In genomic region chr21:28884976-28885852, GRCh38 we compare ENCODE assay signal across 8 cellular contexts.
DNase-seq lines count a peak whose midpoint lies in the region; ATAC-seq and TF ChIP-seq lines count a peak whose summit lies in the region.

No MANE protein-coding gene starts in this region.

- peak overlapping the region; percentile 99 for H2AK9ac ChIP-seq in IMR-90 (replicated peaks; ENCODE audit: low read depth, low read length, poor library complexity)

- peak overlapping the region; percentile 99 for H3K4ac ChIP-seq in IMR-90 (ENCODE audit: low read depth, low read length)

- in situ Hi-C loops in IMR-90 (cut with MboI; ENCODE audit: low sequenced_read_pairs), result no loop called here

- H4K91ac ChIP-seq in IMR-90 (ENCODE audit: insufficient read depth, low read depth, low read length), result peak overlapping the region; percentile 97

- no peaks in the 10 kb centered on the region for H3K79me2 ChIP-seq in OCI-LY7 (ENCODE audit: insufficient read depth, low read depth, low read length)

- H3K9me3 ChIP-seq in IMR-90 (ENCODE audit: control insufficient read depth, insufficient read depth, low read length), result no peaks in the 10 kb centered on the region
- H3K9me3 ChIP-seq in OCI-LY7 (ENCODE audit: low read length), result peaks cover 6% of the 10 kb centered on the region; the same call in 1 of the 2 replicates
- no peaks in the 10 kb centered on the region for H3K9me3 ChIP-seq in mucosa of rectum (ENCODE audit: control insufficient read depth in 2 of 2, low read length in 2 of 2)

- peaks cover 3% of the 10 kb centered on the region; the same call in 1 of the 2 replicates for H3K9me1 ChIP-seq in IMR-90 (ENCODE audit: insufficient read depth, low read length)

- intact Hi-C loops in IMR-90 (cut with micrococcal nuclease), result loop anchor here (5.0 kb wide), 1 partner anchor 63 kb away; no protein-coding TSS in a partner anchor
- intact Hi-C loops in OCI-LY7 (cut with micrococcal nuclease; ENCODE audit: unreplicated experiment), result no loop called here

- dilution Hi-C loops in IMR-90 (cut with HindIII; ENCODE audit: low sequenced_read_pairs, unreplicated experiment), result no loop called here

- BruUV-seq in IMR-90 (replicated peaks; lab: Mats Ljungman, UMichigan), result no TSS peak
- BruUV-seq in OCI-LY7 (replicated peaks; lab: Mats Ljungman, UMichigan), result TSS peak; percentile 87

- DNase-seq in DMS 273 treated with DMSO at 0.1 percent for 48 hours (lab: John Stamatoyannopoulos, UW) (peak; percentile 94), IMR-90 (peak; percentile 92), OCI-LY7 (ENCODE audit: low spot score) (peak; percentile 84), activated T-cell treated with anti-CD3 and anti-CD28 coated beads for 4 hours (peak; percentile 83), erythroblast (lab: John Stamatoyannopoulos, UW) (peak; percentile 96)
- DNase-seq in stimulated activated CD8-positive, alpha-beta memory T cell treated with anti-CD3 and anti-CD28 coated beads, Interleukin-4, amount 100 ng/mL, for 4 hours (ENCODE audit: low read depth in 2 of 2, low spot score in 1 of 2), result peak; percentile 66 to 87

- H4K20me1 ChIP-seq in IMR-90 (ENCODE audit: insufficient read depth, low read length) (no peaks in the 10 kb centered on the region), OCI-LY7 (ENCODE audit: insufficient read depth, low read length) (no peaks in the 10 kb centered on the region)

- H4K8ac ChIP-seq in IMR-90 (ENCODE audit: low read depth in 2 of 2, low read length in 2 of 2), result peak overlapping the region; percentile 58 to 99

- no peak for TF ChIP-seq CTCF in IMR-90 (conservative IDR thresholded peaks at IDR 0.05; ENCODE audit: low read depth, low read length)
- no peak for TF ChIP-seq CTCF in OCI-LY7 (conservative IDR thresholded peaks at IDR 0.05; ENCODE audit: low read length)

- ATAC-seq in GM21529 (IDR thresholded peaks at IDR 0.05; ENCODE audit: unreplicated experiment) (peak; percentile 95), IMR-90 (ENCODE audit: low read depth) (peak; percentile 98)

- peak overlapping the region; percentile 92 for H3K27ac ChIP-seq in IMR-90 (ENCODE audit: insufficient read depth, low read length)
- peak overlapping the region; percentile 62 for H3K27ac ChIP-seq in OCI-LY7 (ENCODE audit: low read depth, low read length, poor library complexity, severe bottlenecking)
- peak overlapping the region; percentile 96 to 99 for H3K27ac ChIP-seq in mucosa of rectum (ENCODE audit: low read depth in 2 of 2, low read length in 2 of 2)

- H3K9ac ChIP-seq in IMR-90 (ENCODE audit: low read depth, low read length) (peak overlapping the region; percentile 81), mucosa of rectum (ENCODE audit: low read depth in 1 of 2, low read length in 2 of 2) (peak overlapping the region; percentile 72 to 92)

- peak overlapping the region; percentile 100 for H2AFZ ChIP-seq in IMR-90 (replicated peaks; ENCODE audit: low read length, poor library complexity)
- peak overlapping the region; percentile 71 for H2AFZ ChIP-seq in OCI-LY7 (ENCODE audit: low read length)

- H3K4me2 ChIP-seq in IMR-90 (ENCODE audit: low read depth, low read length), result peak overlapping the region; percentile 88
- H3K4me2 ChIP-seq in OCI-LY7 (ENCODE audit: low read length), result peak overlapping the region; percentile 57

- no peaks in the 10 kb centered on the region for H3K36me3 ChIP-seq in IMR-90 (ENCODE audit: control insufficient read depth, insufficient read depth, low read length)
- no peaks in the 10 kb centered on the region; the same call in 1 of the 2 replicates for H3K36me3 ChIP-seq in OCI-LY7 (ENCODE audit: insufficient read depth, low read length)
- peaks cover 3 to 8% of the 10 kb centered on the region in 2 donors for H3K36me3 ChIP-seq in mucosa of rectum (ENCODE audit: control insufficient read depth in 2 of 2, insufficient read depth in 2 of 2, low read length in 2 of 2)

- WGBS in IMR-90 (ENCODE audit: extremely low coverage in 2 of 2, insufficient read length in 1 of 2), 2 experiments, result 1% methylated on average over 27 of the region's 47 CpGs; no CpG with 5 or more reads in 1 of the 2 experiments

- peak overlapping the region; percentile 94 for H3K23ac ChIP-seq in IMR-90 (ENCODE audit: low read depth, low read length)

- CTCF ChIA-PET in IMR-90 (lab: Yijun Ruan, JAX), result interaction anchor here (0.6 to 1.0 kb wide), 2 partner anchors 8 to 140 kb away, joined by 3 read pairs; no protein-coding TSS in a partner anchor
- CTCF ChIA-PET in OCI-LY7 (lab: Charles Lee; ENCODE audit: unreplicated experiment), result no interaction called here

- H3K4me3 ChIP-seq in IMR-90 (ENCODE audit: insufficient read depth, low read depth, low read length) (peak overlapping the region; percentile 72), OCI-LY7 (ENCODE audit: low read depth, low read length, poor library complexity, severe bottlenecking) (peak overlapping the region; percentile 67), mucosa of rectum (ENCODE audit: low read length in 2 of 2) (peak overlapping the region; percentile 92 to 98)

- peak overlapping the region; percentile 97 for H2BK5ac ChIP-seq in IMR-90 (ENCODE audit: low read depth, low read length, poor library complexity, severe bottlenecking)

- no peak; the same call in 1 of the 2 replicates for TF ChIP-seq POLR2A in IMR-90 (IDR thresholded peaks at IDR 0.05; ENCODE audit: low read depth, low read length)
- peak; percentile 91 for TF ChIP-seq POLR2A in erythroblast (IDR thresholded peaks at IDR 0.05; ENCODE audit: low read length)

- peak overlapping the region; percentile 70; the same call in 1 of the 2 replicates for H2BK20ac ChIP-seq in IMR-90 (ENCODE audit: low read depth, low read length)

- POLR2A ChIA-PET in IMR-90 (lab: Charles Lee; ENCODE audit: unreplicated experiment) (no interaction called here), OCI-LY7 (lab: Charles Lee) (interaction anchor here (0.6 to 3.1 kb wide), 7 partner anchors 13 to 236 kb away, joined by 3 to 15 read pairs (median 3); partner anchors contain the start of gene CCT8)

- peak overlapping the region; percentile 57 for H3K56ac ChIP-seq in IMR-90 (ENCODE audit: extremely low read depth, insufficient read depth, low read length)

- no peak for TF ChIP-seq RAD21 in IMR-90 (IDR thresholded peaks at IDR 0.05; ENCODE audit: low read length)

- H2BK15ac ChIP-seq in IMR-90 (ENCODE audit: low read depth, low read length), result peak overlapping the region; percentile 68; the same call in 2 of the 3 replicates

- H4K5ac ChIP-seq in IMR-90 (ENCODE audit: low read depth, low read length), result peak overlapping the region; percentile 90

- H3K27me3 ChIP-seq in IMR-90 (ENCODE audit: control insufficient read depth, insufficient read depth, low read length) (no peaks in the 10 kb centered on the region), mucosa of rectum (ENCODE audit: control insufficient read depth in 2 of 2, insufficient read depth in 2 of 2, low read length in 2 of 2) (peaks cover 0 to 3% of the 10 kb centered on the region in 2 donors)

- peak overlapping the region; percentile 96 for H2BK120ac ChIP-seq in IMR-90 (ENCODE audit: low read depth, low read length)

- H3K14ac ChIP-seq in IMR-90 (replicated peaks; ENCODE audit: low read depth, low read length), result peak overlapping the region; percentile 98

- H3K79me1 ChIP-seq in IMR-90 (ENCODE audit: low read depth in 1 of 2, low read length in 2 of 2), result peaks cover 8 to 10% of the 10 kb centered on the region in 2 experiments; a peak in 3 of 4 replicates

- H3K4me1 ChIP-seq in IMR-90 (ENCODE audit: control insufficient read depth, insufficient read depth, low read length) (0 out of 2 replicates have a peak, but pooled peaks cover 2% of the 10 kb centered on the region), OCI-LY7 (ENCODE audit: insufficient read depth, low read length, poor library complexity, severe bottlenecking) (peaks cover 11% of the 10 kb centered on the region), mucosa of rectum (ENCODE audit: control insufficient read depth in 2 of 2, insufficient read depth in 2 of 2, low read length in 2 of 2) (peaks cover 0 to 6% of the 10 kb centered on the region in 2 donors)

- H3K9me2 ChIP-seq in OCI-LY7 (ENCODE audit: insufficient read depth, low read length), result no peaks in the 10 kb centered on the region

- peak overlapping the region; percentile 94 for H3K18ac ChIP-seq in IMR-90 (ENCODE audit: low read depth, low read length)

- peak overlapping the region; percentile 63; the same call in 1 of the 2 replicates for H2AK5ac ChIP-seq in IMR-90 (ENCODE audit: low read depth, low read length)

TF ChIP-seq in IMR-90, 13 proteins besides CTCF, POLR2A, EP300 and RAD21 (continues in another document):
- TF ChIP-seq, protein P1, sequence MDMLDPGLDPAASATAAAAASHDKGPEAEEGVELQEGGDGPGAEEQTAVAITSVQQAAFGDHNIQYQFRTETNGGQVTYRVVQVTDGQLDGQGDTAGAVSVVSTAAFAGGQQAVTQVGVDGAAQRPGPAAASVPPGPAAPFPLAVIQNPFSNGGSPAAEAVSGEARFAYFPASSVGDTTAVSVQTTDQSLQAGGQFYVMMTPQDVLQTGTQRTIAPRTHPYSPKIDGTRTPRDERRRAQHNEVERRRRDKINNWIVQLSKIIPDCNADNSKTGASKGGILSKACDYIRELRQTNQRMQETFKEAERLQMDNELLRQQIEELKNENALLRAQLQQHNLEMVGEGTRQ (IDR thresholded peaks at IDR 0.05; ENCODE audit: low read depth, low read length), result peak; percentile 93
- TF ChIP-seq NFE2L2 (IDR thresholded peaks at IDR 0.05; ENCODE audit: low read depth, low read length), result no peak
- TF ChIP-seq RFX5 (IDR thresholded peaks at IDR 0.05; ENCODE audit: low read depth, low read length), result no peak
- no peak for TF ChIP-seq SMC3 (IDR thresholded peaks at IDR 0.05; ENCODE audit: low read depth, low read length)
- peak; percentile 29; the same call in 1 of the 2 replicates for TF ChIP-seq MAFK (IDR thresholded peaks at IDR 0.05; ENCODE audit: low read depth, low read length)
- TF ChIP-seq MAZ (IDR thresholded peaks at IDR 0.05; ENCODE audit: borderline replicate concordance, low read depth, low read length), result no peak
- no peak for TF ChIP-seq CEBPB (IDR thresholded peaks at IDR 0.05; ENCODE audit: low read depth, low read length)
- TF ChIP-seq RCOR1 (IDR thresholded peaks at IDR 0.05; ENCODE audit: insufficient replicate concordance, low read length), result no peak
- TF ChIP-seq, protein P2, sequence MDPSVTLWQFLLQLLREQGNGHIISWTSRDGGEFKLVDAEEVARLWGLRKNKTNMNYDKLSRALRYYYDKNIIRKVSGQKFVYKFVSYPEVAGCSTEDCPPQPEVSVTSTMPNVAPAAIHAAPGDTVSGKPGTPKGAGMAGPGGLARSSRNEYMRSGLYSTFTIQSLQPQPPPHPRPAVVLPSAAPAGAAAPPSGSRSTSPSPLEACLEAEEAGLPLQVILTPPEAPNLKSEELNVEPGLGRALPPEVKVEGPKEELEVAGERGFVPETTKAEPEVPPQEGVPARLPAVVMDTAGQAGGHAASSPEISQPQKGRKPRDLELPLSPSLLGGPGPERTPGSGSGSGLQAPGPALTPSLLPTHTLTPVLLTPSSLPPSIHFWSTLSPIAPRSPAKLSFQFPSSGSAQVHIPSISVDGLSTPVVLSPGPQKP (IDR thresholded peaks at IDR 0.05; ENCODE audit: borderline replicate concordance, low read depth, low read length), result no peak
- TF ChIP-seq MXI1 (IDR thresholded peaks at IDR 0.05; ENCODE audit: borderline replicate concordance, low read depth, low read length), result peak; percentile 93
- no peak for TF ChIP-seq CHD1 (IDR thresholded peaks at IDR 0.05; ENCODE audit: low read depth, low read length)

Comparison
In these comparisons a context has a peak if more than half of its experiments do, and no peak if none do; other contexts are left out.
1. Peak in every context shown above with its lines: DNase-seq, ATAC-seq, H3K4me3 ChIP-seq and H3K27ac ChIP-seq.